ENCODE assay signal across 19 cellular contexts in the genomic region with DNA sequence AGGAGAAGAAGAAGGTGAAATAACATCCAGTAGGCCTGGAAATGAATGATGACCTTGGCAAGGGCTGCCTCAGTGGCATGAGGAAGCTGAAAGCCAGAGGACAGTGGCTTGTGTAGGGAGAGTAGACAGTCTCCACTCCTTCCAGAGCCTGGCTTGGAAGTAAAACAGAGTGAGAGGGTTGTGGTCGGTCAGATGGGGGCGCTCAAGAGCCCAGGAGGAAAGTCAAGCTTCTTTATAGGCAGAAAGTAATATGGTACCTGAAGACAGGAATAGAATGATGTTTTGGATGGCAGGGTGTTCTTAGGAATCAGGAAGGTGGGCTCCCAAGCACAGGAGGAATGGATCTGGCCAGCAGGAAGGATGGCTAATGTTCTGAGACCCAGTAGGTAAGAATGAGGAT.
"Had no signal": no experiment of that assay in that cellular context is flagged by ENCODE, and none has a peak within 500 bp of the region (broad histone marks: within the 10 kb centered on the region; RNA-seq: fewer than 3 reads in every experiment).

No MANE protein-coding gene starts in this region.

- ATAC-seq: activated naive CD4-positive, alpha-beta T cell treated with anti-CD3 and anti-CD28 coated beads, Interleukin-2, amount 50 U/mL, for 72 hours; activated T-cell treated with anti-CD3 and anti-CD28 coated beads, Interleukin-2, amount 50 U/mL, for 72 hours; gastrocnemius medialis; left lobe of liver had no signal

- DNase-seq: activated CD4-positive, alpha-beta T cell treated with anti-CD3 and anti-CD28 coated beads, Interleukin-2, amount 10 ng/mL, durations not matched to agents 7 days and 5 days; activated CD8-positive, alpha-beta memory T cell treated with anti-CD3 and anti-CD28 coated beads for 24 hours; activated CD8-positive, alpha-beta memory T cell treated with anti-CD3 and anti-CD28 coated beads, Interleukin-2, amount 50 U/mL, for 48 hours; activated effector memory CD4-positive, alpha-beta T cell treated with anti-CD3 and anti-CD28 coated beads, Interleukin-2, amount 50 U/mL, for 16 hours; activated T-cell treated with anti-CD3 and anti-CD28 coated beads, Interleukin-2, amount 50 U/mL, for 72 hours; amniotic stem cell; dorsolateral prefrontal cortex; gastrocnemius medialis; head of caudate nucleus; kidney; mammary epithelial cell; nephron progenitor cell; nucleus accumbens; stimulated activated CD8-positive, alpha-beta memory T cell treated with anti-CD3 and anti-CD28 coated beads, Interleukin-4, amount 100 ng/mL, for 48 hours; stimulated activated naive CD4-positive, alpha-beta T cell; thyroid gland had no signal

- H3K9me3 Mint-ChIP-seq: activated CD4-positive, alpha-beta T cell treated with anti-CD3 and anti-CD28 coated beads, Interleukin-2, amount 10 ng/mL, durations not matched to agents 7 days and 5 days; activated naive CD4-positive, alpha-beta T cell treated with anti-CD3 and anti-CD28 coated beads, Interleukin-2, amount 50 U/mL, for 72 hours; activated T-cell treated with anti-CD3 and anti-CD28 coated beads, Interleukin-2, amount 50 U/mL, for 72 hours; nephron progenitor cell; T-helper 1 cell treated with Interleukin-12 subunit alpha and Interleukin-12 subunit beta and Interleukin-4 antibody, amounts not matched to agents 30 μg/mL and 1 μg/mL, for 36 hours had no signal

- H3K4me3 ChIP-seq: dorsolateral prefrontal cortex, gastrocnemius medialis, thyroid gland had no signal

- H3K4me3 Mint-ChIP-seq: activated CD4-positive, alpha-beta T cell treated with anti-CD3 and anti-CD28 coated beads, Interleukin-2, amount 10 ng/mL, durations not matched to agents 7 days and 5 days; activated T-cell treated with anti-CD3 and anti-CD28 coated beads, Interleukin-2, amount 50 U/mL, for 72 hours; nephron progenitor cell; T-helper 1 cell treated with Interleukin-12 subunit alpha and Interleukin-12 subunit beta and Interleukin-4 antibody, amounts not matched to agents 30 μg/mL and 1 μg/mL, for 36 hours had no signal

- H3K27ac Mint-ChIP-seq: activated CD4-positive, alpha-beta T cell treated with anti-CD3 and anti-CD28 coated beads, Interleukin-2, amount 10 ng/mL, durations not matched to agents 7 days and 5 days; activated T-cell treated with anti-CD3 and anti-CD28 coated beads, Interleukin-2, amount 50 U/mL, for 72 hours; nephron progenitor cell; T-helper 1 cell treated with Interleukin-12 subunit alpha and Interleukin-12 subunit beta and Interleukin-4 antibody, amounts not matched to agents 30 μg/mL and 1 μg/mL, for 36 hours had no signal
